1 cellular context compared by ENCODE assay signal in genomic region chr21:37378700-37379139, GRCh38.
TF ChIP-seq lines count a peak whose summit lies in the region.

No MANE protein-coding gene starts in this region.

TF ChIP-seq in K562, 482 proteins besides CTCF, POLR2A, EP300 and RAD21 (continues in another document):
- 0 out of 4 replicates have a peak, but pooled peaks of 1 of the 2 experiments have one; percentile 26 for TF ChIP-seq UBTF (IDR thresholded peaks at IDR 0.05; ENCODE audit: borderline replicate concordance in 1 of 2, low read depth in 2 of 2, low read length in 2 of 2)
- TF ChIP-seq NBN (IDR thresholded peaks at IDR 0.05; ENCODE audit: low read depth), result 0 out of 2 replicates have a peak, but pooled peaks have one; percentile 40
- no peak for TF ChIP-seq PCBP2 (IDR thresholded peaks at IDR 0.05; ENCODE audit: low read depth, low read length, poor library complexity, severe bottlenecking)
- TF ChIP-seq SMARCA4 (IDR thresholded peaks at IDR 0.05), result peak; percentile 65; the same call in 1 of the 2 replicates
- TF ChIP-seq PKNOX1 (IDR thresholded peaks at IDR 0.05), result peak; percentile 80
- TF ChIP-seq LARP7 (IDR thresholded peaks at IDR 0.05), result 0 out of 2 replicates have a peak, but pooled peaks have one; percentile 9
- TF ChIP-seq SIX5 (IDR thresholded peaks at IDR 0.05; ENCODE audit: borderline replicate concordance in 1 of 2, insufficient read depth in 1 of 2, low read depth in 1 of 2, low read length in 2 of 2), result no peak
- TF ChIP-seq TRIM24 (IDR thresholded peaks at IDR 0.05), result peak in 1 of 2 experiments; percentile 49; a peak in 1 of 4 replicates
- peak; percentile 23 for TF ChIP-seq POLR2B (IDR thresholded peaks at IDR 0.05; ENCODE audit: low read depth, partially characterized antibody)
- TF ChIP-seq HMBOX1 (IDR thresholded peaks at IDR 0.05), result peak; percentile 33; the same call in 1 of the 2 replicates
- TF ChIP-seq CBX1 (IDR thresholded peaks at IDR 0.05; ENCODE audit: low read depth), result 0 out of 2 replicates have a peak, but pooled peaks have one; percentile 19
- TF ChIP-seq SOX6 (IDR thresholded peaks at IDR 0.05), result 0 out of 2 replicates have a peak, but pooled peaks have one; percentile 31
- TF ChIP-seq HDGF (IDR thresholded peaks at IDR 0.05), result peak; percentile 96
- peak; percentile 63 for TF ChIP-seq CBFA2T3 (IDR thresholded peaks at IDR 0.05)
- peak; percentile 48 for TF ChIP-seq ASH1L (IDR thresholded peaks at IDR 0.05; ENCODE audit: borderline replicate concordance, low read depth, partially characterized antibody)
- 0 out of 2 replicates have a peak, but pooled peaks have one; percentile 45 for TF ChIP-seq ZZZ3 (IDR thresholded peaks at IDR 0.05)
- 0 out of 4 replicates have a peak, but pooled peaks of 1 of the 2 experiments have one; percentile 20 for TF ChIP-seq NRF1 (conservative IDR thresholded peaks at IDR 0.05 in 1 of 2, IDR thresholded peaks at IDR 0.05 in 1 of 2)
- TF ChIP-seq TARDBP (IDR thresholded peaks at IDR 0.05), result 0 out of 2 replicates have a peak, but pooled peaks have one; percentile 13
- peak; percentile 89 for TF ChIP-seq DPF2 (IDR thresholded peaks at IDR 0.05)
- no peak for TF ChIP-seq ATF4 (CRISPR knock-in tag; IDR thresholded peaks at IDR 0.05)
- TF ChIP-seq USF1 (CRISPR knock-in tag; IDR thresholded peaks at IDR 0.05), result peak; percentile 36; the same call in 1 of the 2 replicates
- TF ChIP-seq TAL1 (IDR thresholded peaks at IDR 0.05), result peak; percentile 9; the same call in 1 of the 2 replicates
- no peak for TF ChIP-seq GABPB1 (CRISPR knock-in tag; IDR thresholded peaks at IDR 0.05)
- peak; percentile 55; the same call in 1 of the 2 replicates for TF ChIP-seq MTA1 (IDR thresholded peaks at IDR 0.05; ENCODE audit: borderline replicate concordance)
- TF ChIP-seq MEIS2 (IDR thresholded peaks at IDR 0.05; ENCODE audit: partially characterized antibody), result peak; percentile 53
- 0 out of 2 replicates have a peak, but pooled peaks have one; percentile 51 for TF ChIP-seq HDAC2 (IDR thresholded peaks at IDR 0.05)
- peak in 1 of 2 experiments; percentile 64; a peak in 1 of 4 replicates for TF ChIP-seq CSDE1 (IDR thresholded peaks at IDR 0.05)
- peak; percentile 41; the same call in 1 of the 2 replicates for TF ChIP-seq ZNF316 (IDR thresholded peaks at IDR 0.05)
- peak; percentile 42 for TF ChIP-seq C11orf30 (IDR thresholded peaks at IDR 0.05; ENCODE audit: low read depth)
- TF ChIP-seq MBD2 (IDR thresholded peaks at IDR 0.05; ENCODE audit: borderline replicate concordance, low read depth), result no peak
- TF ChIP-seq HDAC1 (IDR thresholded peaks at IDR 0.05), result peak in 1 of 2 experiments; percentile 82; a peak in 3 of 4 replicates
- no peak for TF ChIP-seq CGGBP1 (CRISPR knock-in tag; IDR thresholded peaks at IDR 0.05)
- peak; percentile 27 for TF ChIP-seq E2F8 (IDR thresholded peaks at IDR 0.05; ENCODE audit: low read depth, partially characterized antibody)
- peak in 1 of 2 experiments; percentile 27 for TF ChIP-seq E2F6 (IDR thresholded peaks at IDR 0.05; ENCODE audit: borderline replicate concordance in 1 of 2, extremely low read depth in 1 of 2, insufficient read depth in 1 of 2, insufficient read length in 1 of 2, low read depth in 1 of 2, low read length in 1 of 2, poor library complexity in 1 of 2, severe bottlenecking in 1 of 2)
- TF ChIP-seq KDM1A (IDR thresholded peaks at IDR 0.05), result peak in 1 of 2 experiments; percentile 62; a peak in 3 of 4 replicates
- no peak for TF ChIP-seq CREBBP (IDR thresholded peaks at IDR 0.05; ENCODE audit: low read depth, low read length)
- TF ChIP-seq ESRRA (IDR thresholded peaks at IDR 0.05; ENCODE audit: borderline replicate concordance, low read depth), result peak; percentile 91
- TF ChIP-seq WHSC1 (IDR thresholded peaks at IDR 0.05; ENCODE audit: low read length), result no peak
- TF ChIP-seq ZNF717 (CRISPR knock-in tag; IDR thresholded peaks at IDR 0.05), result no peak
- TF ChIP-seq NEUROD1 (IDR thresholded peaks at IDR 0.05; ENCODE audit: borderline replicate concordance, low read depth, low read length, partially characterized antibody), result no peak
- peak in 1 of 2 experiments; percentile 12; a peak in 1 of 3 replicates for TF ChIP-seq CBX3 (IDR thresholded peaks at IDR 0.05; ENCODE audit: borderline replicate concordance in 1 of 2, low read length in 2 of 2)
- peak in 1 of 2 experiments; percentile 56; a peak in 1 of 4 replicates for TF ChIP-seq FOXA3 (CRISPR knock-in tag; conservative IDR thresholded peaks at IDR 0.05 in 1 of 2, IDR thresholded peaks at IDR 0.05 in 1 of 2)
- TF ChIP-seq PBX2 (CRISPR knock-in tag; IDR thresholded peaks at IDR 0.05; ENCODE audit: low read depth), result no peak
- peak; percentile 46; the same call in 1 of the 2 replicates for TF ChIP-seq PBX2 (tag; conservative IDR thresholded peaks at IDR 0.05; ENCODE audit: low read depth)
- no peak for TF ChIP-seq ZNF639 (CRISPR knock-in tag; conservative IDR thresholded peaks at IDR 0.05 in 1 of 2, IDR thresholded peaks at IDR 0.05 in 1 of 2)
- no peak for TF ChIP-seq JUND (IDR thresholded peaks at IDR 0.05; ENCODE audit: borderline replicate concordance, low read depth, low read length)
- TF ChIP-seq JUND (tag; IDR thresholded peaks at IDR 0.05; ENCODE audit: borderline replicate concordance, low read depth, low read length), result peak; percentile 21; the same call in 1 of the 3 replicates
